8 cellular contexts compared by ENCODE assay signal in genomic region chr6:159729598-159729997, GRCh38. TPM values are rescaled to one million over a fixed set of nuclear protein-coding genes. Genes with fewer than 3 reads are reported as not detected.
DNase-seq lines count a peak whose midpoint lies in the region; ATAC-seq, FAIRE-seq and TF ChIP-seq lines count a peak whose summit lies in the region.

No MANE protein-coding gene starts in this region.

- no peaks in the 10 kb centered on the region for H3K9me2 ChIP-seq in SU-DHL-6 (replicated peaks; ENCODE audit: insufficient read depth, low read length)

- H3K4me1 ChIP-seq in A549 = peaks cover 22% of the 10 kb centered on the region; the same call in 2 of the 3 replicates
- peaks cover 5 to 77% of the 10 kb centered on the region in 2 donors for H3K4me1 ChIP-seq in left lung
- peaks cover 20% of the 10 kb centered on the region for H3K4me1 ChIP-seq in testis

- peaks cover 3% of the 10 kb centered on the region; the same call in 1 of the 2 replicates for H3F3A ChIP-seq in SU-DHL-6 (ENCODE audit: insufficient read depth)

- no peak for DNase-seq in A549 (ENCODE audit: low read depth in 1 of 2, low spot score in 1 of 2)
- peak; percentile 28 for DNase-seq in fibroblast of the aortic adventitia (ENCODE audit: low read depth)
- DNase-seq in left lung = no peak
- DNase-seq in testis = no peak
- DNase-seq in DMS79 treated with DMSO at 0.1 percent for 48 hours (lab: John Stamatoyannopoulos, UW) = no peak

- CTCF ChIA-PET in A549 (lab: Yijun Ruan, JAX) = interaction anchor here (0.7 to 1.2 kb wide), 2 partner anchors 11 to 38 kb away, joined by 4 read pairs; no protein-coding TSS in a partner anchor

- TF ChIP-seq CTCF in A549 (IDR thresholded peaks at IDR 0.05) = no peak
- TF ChIP-seq CTCF in SU-DHL-6 (IDR thresholded peaks at IDR 0.05; ENCODE audit: insufficient read depth, low read length, poor library complexity, severe bottlenecking) = no peak
- no peak for TF ChIP-seq CTCF in fibroblast of the aortic adventitia (IDR thresholded peaks at IDR 0.05; ENCODE audit: insufficient read depth, low read length)
- TF ChIP-seq CTCF in left lung (IDR thresholded peaks at IDR 0.05) = no peak
- TF ChIP-seq CTCF in testis (IDR thresholded peaks at IDR 0.05) = no peak

- no peaks in the 10 kb centered on the region for H3K27me3 ChIP-seq in SU-DHL-6 (ENCODE audit: low read length)
- no peaks in the 10 kb centered on the region for H3K27me3 ChIP-seq in left lung
- no peaks in the 10 kb centered on the region for H3K27me3 ChIP-seq in testis

- H3K4me2 ChIP-seq in A549 (peak overlapping the region; percentile 93), SU-DHL-6 (ENCODE audit: low read depth, low read length, poor library complexity, severe bottlenecking) (peak overlapping the region; percentile 95)

- peaks cover 60% of the 10 kb centered on the region for H3K4me1 Mint-ChIP-seq in stimulated activated memory B cell treated with anti-CD40 and anti-IgM and Interleukin-4, amounts not matched to agents 10 μg/mL and 1 μg/mL and 100 μg/mL, for 72 hours

- H3K27ac Mint-ChIP-seq in stimulated activated memory B cell treated with anti-CD40 and anti-IgM and Interleukin-4, amounts not matched to agents 10 μg/mL and 1 μg/mL and 100 μg/mL, for 72 hours = peak overlapping the region; percentile 97

- ATAC-seq in A549 (no peak), GM18867 (IDR thresholded peaks at IDR 0.05; ENCODE audit: unreplicated experiment) (peak; percentile 23), left lung (no peak)
- ATAC-seq in stimulated activated memory B cell treated with anti-CD40 and anti-IgM and Interleukin-4, amounts not matched to agents 10 μg/mL and 1 μg/mL and 100 μg/mL, for 72 hours = no peak

- no peak overlapping the region for H3K27ac ChIP-seq in A549
- no peak overlapping the region; the same call in 1 of the 2 replicates for H3K27ac ChIP-seq in SU-DHL-6 (ENCODE audit: low read depth, low read length)
- peak overlapping the region in 1 of 2 donors; percentile 99 for H3K27ac ChIP-seq in left lung
- H3K27ac ChIP-seq in testis = no peak overlapping the region

- peak overlapping the region; percentile 95 for H3K4me3 Mint-ChIP-seq in stimulated activated memory B cell treated with anti-CD40 and anti-IgM and Interleukin-4, amounts not matched to agents 10 μg/mL and 1 μg/mL and 100 μg/mL, for 72 hours

- no peak overlapping the region for H2AFZ ChIP-seq in SU-DHL-6 (ENCODE audit: low read depth, low read length, severe bottlenecking)

- POLR2A ChIA-PET in A549 (lab: Yijun Ruan, JAX) = interaction anchor here (2.0 kb wide), 1 partner anchor 60 kb away, joined by 6 read pairs; the partner anchor contains the start of gene TCP1

- WGBS in A549 (ENCODE audit: missing lambda C conversion rate) = 82% methylated on average over 4 of the region's 4 CpGs
- 10 to 19% methylated on average over 4 of the region's 4 CpGs for WGBS in testis, 2 donors

- intact Hi-C loops in left lung (cut with DNase I) (no loop called here), testis (cut with DNase I; ENCODE audit: low total_unique reads) (loop anchor here (2.0 to 5.0 kb wide), 2 partner anchors 31 to 37 kb away; partner anchors contain the start of gene SOD2)

- no peak for TF ChIP-seq RAD21 in A549 (conservative IDR thresholded peaks at IDR 0.05 in 1 of 2, IDR thresholded peaks at IDR 0.05 in 1 of 2)

- peaks cover 93% of the 10 kb centered on the region for H3K79me2 ChIP-seq in SU-DHL-6 (ENCODE audit: insufficient read depth, low read length)

- H3K9me3 Mint-ChIP-seq in stimulated activated memory B cell treated with anti-CD40 and anti-IgM and Interleukin-4, amounts not matched to agents 10 μg/mL and 1 μg/mL and 100 μg/mL, for 72 hours = no peaks in the 10 kb centered on the region

- peaks cover 44% of the 10 kb centered on the region for H4K20me1 ChIP-seq in SU-DHL-6 (ENCODE audit: low read depth, low read length)

- H3K4me3 ChIP-seq in A549 = peak overlapping the region; percentile 79; the same call in 1 of the 3 replicates
- peak overlapping the region; percentile 86 for H3K4me3 ChIP-seq in SU-DHL-6 (ENCODE audit: insufficient read depth, low read length, poor library complexity, severe bottlenecking)
- peak overlapping the region; percentile 80 for H3K4me3 ChIP-seq in fibroblast of the aortic adventitia (ENCODE audit: low read depth, low read length)
- H3K4me3 ChIP-seq in left lung = peak overlapping the region in 1 of 2 donors; percentile 94
- H3K4me3 ChIP-seq in testis = no peak overlapping the region

- no peaks in the 10 kb centered on the region for H3K9me3 ChIP-seq in A549
- no peaks in the 10 kb centered on the region for H3K9me3 ChIP-seq in SU-DHL-6 (ENCODE audit: insufficient read depth, low read length)
- H3K9me3 ChIP-seq in left lung = no peaks in the 10 kb centered on the region
- no peaks in the 10 kb centered on the region for H3K9me3 ChIP-seq in testis

- peaks cover 27% of the 10 kb centered on the region; the same call in 1 of the 2 replicates for H3K36me3 ChIP-seq in SU-DHL-6 (ENCODE audit: low read length)
- no peaks in the 10 kb centered on the region for H3K36me3 ChIP-seq in left lung
- H3K36me3 ChIP-seq in testis (ENCODE audit: low read depth, missing control alignments) = no peaks in the 10 kb centered on the region

- TF ChIP-seq EP300 in A549 (IDR thresholded peaks at IDR 0.05) = no peak

- FAIRE-seq in A549 (lab: Jason Lieb, UNC) = no peak

- H3K27me3 Mint-ChIP-seq in stimulated activated memory B cell treated with anti-CD40 and anti-IgM and Interleukin-4, amounts not matched to agents 10 μg/mL and 1 μg/mL and 100 μg/mL, for 72 hours = no peaks in the 10 kb centered on the region

- H3K36me3 Mint-ChIP-seq in stimulated activated memory B cell treated with anti-CD40 and anti-IgM and Interleukin-4, amounts not matched to agents 10 μg/mL and 1 μg/mL and 100 μg/mL, for 72 hours = peaks cover 15% of the 10 kb centered on the region

- peak overlapping the region; percentile 89 for H3K9ac ChIP-seq in SU-DHL-6 (ENCODE audit: low read length)

- TF ChIP-seq POLR2A in A549 (IDR thresholded peaks at IDR 0.05; ENCODE audit: low read length) (no peak), testis (IDR thresholded peaks at IDR 0.05) (no peak)

TF ChIP-seq in A549, 52 proteins besides CTCF, POLR2A, EP300 and RAD21 (continues in another document):
- TF ChIP-seq TP53 (CRISPR knock-in tag; IDR thresholded peaks at IDR 0.05) = no peak
- no peak for TF ChIP-seq HOXA7 (CRISPR knock-in tag; IDR thresholded peaks at IDR 0.05)
- TF ChIP-seq MAFK (IDR thresholded peaks at IDR 0.05; ENCODE audit: partially characterized antibody) = no peak
- TF ChIP-seq CEBPB (IDR thresholded peaks at IDR 0.05) = no peak
- no peak for TF ChIP-seq EHMT2 (IDR thresholded peaks at IDR 0.05; ENCODE audit: low read depth)

RNA-seq across cellular contexts. Expression of gene WTAP, which starts 2.3 kb away (rescaled TPM):
- polyA plus RNA-seq in A549 (2011; rRNA removed) (42.4 and 46.1 TPM in 2 replicates), A549 (2017; fragmentation: RNase III; extraction: RNeasy Plus Mini Kit Qiagen cat#74134 plus additional on column Dnase treatment) (53.2 to 54.0 TPM (median 53.9 TPM) in 3 replicates), testis (ENCODE audit: insufficient read depth, low read depth, low replicate concordance) (76.7 TPM)
- 11.3 and 11.4 TPM in 2 replicates for polyA plus RNA-seq in A549 (2012; cell fraction: cytosol; rRNA removed)
- polyA plus RNA-seq in A549 (2012; cell fraction: nucleus; rRNA removed) = 5.0 and 10.8 TPM in 2 replicates
- 23.1 and 26.1 TPM in 2 replicates for polyA minus RNA-seq in A549 (2011; rRNA and poly(A)+ RNA removed)
- total RNA-seq in fibroblast of the aortic adventitia (ENCODE audit: low replicate concordance) (71.9 and 103 TPM in 2 replicates), left lung (100 to 1,000 TPM in 1 of 2 donors, 10 to 100 TPM in 1; 66.6 to 104 TPM), testis (10 to 100 TPM; 88.0 to 91.2 TPM)

RNA-seq across cellular contexts. Expression of gene ACAT2, which starts 32.2 kb away (rescaled TPM):
- polyA plus RNA-seq in A549 (2011; rRNA removed) (37.3 and 45.5 TPM in 2 replicates), A549 (2017; fragmentation: RNase III; extraction: RNeasy Plus Mini Kit Qiagen cat#74134 plus additional on column Dnase treatment) (33.1 to 44.8 TPM (median 44.7 TPM) in 3 replicates), testis (ENCODE audit: insufficient read depth, low read depth, low replicate concordance) (45.9 TPM)
- 19.9 and 20.5 TPM in 2 replicates for polyA plus RNA-seq in A549 (2012; cell fraction: cytosol; rRNA removed)
- 7.5 and 9.6 TPM in 2 replicates for polyA plus RNA-seq in A549 (2012; cell fraction: nucleus; rRNA removed)
- 19.1 and 22.0 TPM in 2 replicates for polyA minus RNA-seq in A549 (2011; rRNA and poly(A)+ RNA removed)
- total RNA-seq in fibroblast of the aortic adventitia (ENCODE audit: low replicate concordance) (22.1 and 66.2 TPM in 2 replicates), left lung (100 to 1,000 TPM in 1 of 2 donors, 10 to 100 TPM in 1; 31.4 to 116 TPM), testis (10 to 100 TPM; 15.8 to 17.1 TPM)

RNA-seq across cellular contexts. Expression of gene SOD2, which starts 36.6 kb away (rescaled TPM):
- polyA plus RNA-seq in A549 (2011; rRNA removed) (34.8 and 63.2 TPM in 2 replicates), A549 (2017; fragmentation: RNase III; extraction: RNeasy Plus Mini Kit Qiagen cat#74134 plus additional on column Dnase treatment) (81.0 to 81.3 TPM (median 81.1 TPM) in 3 replicates), testis (ENCODE audit: insufficient read depth, low read depth, low replicate concordance) (160 TPM)
- polyA plus RNA-seq in A549 (2012; cell fraction: cytosol; rRNA removed) = 49.3 and 57.5 TPM in 2 replicates
- polyA plus RNA-seq in A549 (2012; cell fraction: nucleus; rRNA removed) = 24.1 and 30.1 TPM in 2 replicates
- 65.9 and 67.1 TPM in 2 replicates for polyA minus RNA-seq in A549 (2011; rRNA and poly(A)+ RNA removed)
- total RNA-seq in fibroblast of the aortic adventitia (ENCODE audit: low replicate concordance) (184 and 504 TPM in 2 replicates), left lung (100 to 1,000 TPM; 179 to 879 TPM), testis (10 to 100 TPM; 56.5 to 98.5 TPM)

RNA-seq across cellular contexts. Expression of gene TCP1, which starts 59.8 kb away (rescaled TPM):
- polyA plus RNA-seq in A549 (2011; rRNA removed) (170 and 215 TPM in 2 replicates), A549 (2017; fragmentation: RNase III; extraction: RNeasy Plus Mini Kit Qiagen cat#74134 plus additional on column Dnase treatment) (367 to 416 TPM (median 379 TPM) in 3 replicates), testis (ENCODE audit: insufficient read depth, low read depth, low replicate concordance) (277 TPM)
- 146 and 177 TPM in 2 replicates for polyA plus RNA-seq in A549 (2012; cell fraction: cytosol; rRNA removed)
- polyA plus RNA-seq in A549 (2012; cell fraction: nucleus; rRNA removed) = 159 and 184 TPM in 2 replicates
- 136 and 164 TPM in 2 replicates for polyA minus RNA-seq in A549 (2011; rRNA and poly(A)+ RNA removed)
- total RNA-seq in fibroblast of the aortic adventitia (ENCODE audit: low replicate concordance) (203 and 249 TPM in 2 replicates), left lung (100 to 1,000 TPM; 112 to 170 TPM), testis (100 to 1,000 TPM; 166 to 200 TPM)

Comparison
In these comparisons a context has a peak if more than half of its experiments do, and no peak if none do; other contexts are left out.
1. H3K4me3 ChIP-seq: peak in A549 (single experiment), SU-DHL-6 (single experiment) and fibroblast of the aortic adventitia (single experiment); none in testis (0 of 2).